9 cellular contexts compared by ENCODE assay signal in genomic region chr10:6279540-6280267, GRCh38.
DNase-seq lines count a peak whose midpoint lies in the region; ATAC-seq, FAIRE-seq and TF ChIP-seq lines count a peak whose summit lies in the region.
"Had no signal": no experiment of that assay in that cellular context is flagged by ENCODE, and none has a peak within 500 bp of the region (broad histone marks: within the 10 kb centered on the region; RNA-seq: fewer than 3 reads in every experiment).

No MANE protein-coding gene starts in this region.

- DNase-seq in left ventricle myocardium superior (no peak), left ventricle myocardium inferior (no peak), body of pancreas (peak; percentile 49 to 76 (median 64)), HepG2 (ENCODE audit: low spot score) (peak; percentile 97), UCSD-AML1 (lab: John Stamatoyannopoulos, UW; ENCODE audit: unreplicated experiment) (no peak), esophagus squamous epithelium (lab: John Stamatoyannopoulos, UW) (no peak), WERI-Rb-1 (no peak)
- DNase-seq: left cardiac atrium had no signal

- ATAC-seq in left ventricle myocardium superior (peak; percentile 26), body of pancreas (peak; percentile 88), HepG2 (peak; percentile 99), HG03439 (IDR thresholded peaks at IDR 0.05; ENCODE audit: unreplicated experiment) (no peak)

- FAIRE-seq in HepG2 (lab: Jason Lieb, UNC) = peak; percentile 100

- no peak for TF ChIP-seq RAD21 in HepG2 (CRISPR knock-in tag; IDR thresholded peaks at IDR 0.05)

- no peak overlapping the region for H2AFZ ChIP-seq in HepG2 (ENCODE audit: low read length)

- H3K4me3 ChIP-seq in left ventricle myocardium inferior = no peak overlapping the region
- no peak overlapping the region for H3K4me3 ChIP-seq in body of pancreas
- no peak overlapping the region for H3K4me3 ChIP-seq in HepG2 (replicated peaks in 1 of 3; ENCODE audit: insufficient read depth in 1 of 3, low read depth in 2 of 3, low read length in 3 of 3)
- H3K4me3 ChIP-seq in esophagus squamous epithelium = no peak overlapping the region
- H3K4me3 ChIP-seq in WERI-Rb-1 (ENCODE audit: low read depth, low read length) = no peak overlapping the region

- intact Hi-C loops in left ventricle myocardium superior (cut with micrococcal nuclease) (no loop called here), left ventricle myocardium inferior (cut with micrococcal nuclease) (no loop called here), body of pancreas (cut with DNase I) (no loop called here), HepG2 (cut with micrococcal nuclease; ENCODE audit: unreplicated experiment) (loop anchor here (5.0 to 10.0 kb wide), 2 partner anchors 77 to 125 kb away; partner anchors contain the start of gene PFKFB3), esophagus squamous epithelium (cut with DNase I) (no loop called here)

- peak in 1 of 2 experiments; percentile 85; a peak in 2 of 4 replicates for TF ChIP-seq EP300 in HepG2 (IDR thresholded peaks at IDR 0.05; ENCODE audit: low read depth in 2 of 2, low read length in 2 of 2)
- TF ChIP-seq EP300 in HepG2 (CRISPR knock-in tag; IDR thresholded peaks at IDR 0.05; ENCODE audit: borderline replicate concordance) = peak; percentile 73; the same call in 1 of the 2 replicates

- POLR2A ChIA-PET in HepG2 (lab: Yijun Ruan, JAX) = interaction anchor here (0.9 kb wide), 1 partner anchor 77 kb away, joined by 3 read pairs; the partner anchor contains the start of gene PFKFB3

- in situ Hi-C loops in HepG2 (cut with HindIII; ENCODE audit: extremely low pct_ligation_motif_present, low pct_unique_long_range_greater_than_20kb) = no loop called here

- H3K27me3 ChIP-seq in left ventricle myocardium inferior (ENCODE audit: low read depth) (no peaks in the 10 kb centered on the region), body of pancreas (no peaks in the 10 kb centered on the region), HepG2 (ENCODE audit: control insufficient read depth in 1 of 2, insufficient read depth in 2 of 2, low read length in 2 of 2) (no peaks in the 10 kb centered on the region), esophagus squamous epithelium (no peaks in the 10 kb centered on the region), WERI-Rb-1 (ENCODE audit: insufficient read depth, low read depth, severe bottlenecking) (peaks cover 6% of the 10 kb centered on the region)

- no peaks in the 10 kb centered on the region for H3K79me2 ChIP-seq in HepG2 (ENCODE audit: insufficient read depth, low read length)

- H3K9me3 ChIP-seq in left ventricle myocardium inferior (replicated peaks) (no peaks in the 10 kb centered on the region), body of pancreas (no peaks in the 10 kb centered on the region), HepG2 (ENCODE audit: low read length) (no peaks in the 10 kb centered on the region), esophagus squamous epithelium (no peaks in the 10 kb centered on the region), WERI-Rb-1 (ENCODE audit: severe bottlenecking) (no peaks in the 10 kb centered on the region)

- H3K4me2 ChIP-seq in HepG2 (ENCODE audit: low read depth, low read length) = peak overlapping the region; percentile 40

- no peak for TF ChIP-seq CTCF in left ventricle myocardium inferior (IDR thresholded peaks at IDR 0.05; ENCODE audit: borderline replicate concordance)
- TF ChIP-seq CTCF in body of pancreas (IDR thresholded peaks at IDR 0.05) = no peak
- peak; percentile 7; the same call in 1 of the 2 replicates for TF ChIP-seq CTCF in HepG2 (CRISPR knock-in tag; IDR thresholded peaks at IDR 0.05)
- TF ChIP-seq CTCF in esophagus squamous epithelium (IDR thresholded peaks at IDR 0.05) = no peak
- no peak for TF ChIP-seq CTCF in WERI-Rb-1 (IDR thresholded peaks at IDR 0.05; ENCODE audit: low read depth, low read length)

- CTCF ChIA-PET in HepG2 (lab: Yijun Ruan, JAX; ENCODE audit: low intra/inter-chr PET ratio, low total read pairs) = no interaction called here

- peaks cover 12% of the 10 kb centered on the region for H3K4me1 ChIP-seq in left ventricle myocardium inferior
- peaks cover 17% of the 10 kb centered on the region for H3K4me1 ChIP-seq in body of pancreas
- peaks cover 39% of the 10 kb centered on the region for H3K4me1 ChIP-seq in HepG2 (ENCODE audit: insufficient read depth, low read length)
- H3K4me1 ChIP-seq in esophagus squamous epithelium = peaks cover 4 to 14% (median 9%) of the 10 kb centered on the region in 3 donors

- H3K27ac ChIP-seq in left ventricle myocardium inferior (replicated peaks) (no peak overlapping the region), body of pancreas (peak overlapping the region; percentile 57 to 77 (median 72)), HepG2 (ENCODE audit: extremely low read length, insufficient read depth, low read length) (peak overlapping the region; percentile 19), esophagus squamous epithelium (no peak overlapping the region), WERI-Rb-1 (no peak overlapping the region)

- H4K20me1 ChIP-seq in HepG2 (ENCODE audit: insufficient read depth, low read length) = no peaks in the 10 kb centered on the region

- 56 to 61% methylated on average over 15 of the region's 15 CpGs for WGBS in body of pancreas, 2 donors
- 48% methylated on average over 13 of the region's 15 CpGs for WGBS in HepG2 (ENCODE audit: low lambda C conversion rate)
- WGBS in esophagus squamous epithelium, 2 donors = 73 to 76% methylated on average over 14 to 15 of the region's 15 CpGs

- H3K36me3 ChIP-seq in left ventricle myocardium inferior (no peaks in the 10 kb centered on the region), body of pancreas (replicated peaks in 1 of 2; ENCODE audit: insufficient read depth in 1 of 2, low read depth in 2 of 2) (no peaks in the 10 kb centered on the region), HepG2 (replicated peaks in 1 of 2; ENCODE audit: control insufficient read depth in 1 of 2, insufficient read depth in 2 of 2, low read length in 2 of 2) (no peaks in the 10 kb centered on the region), esophagus squamous epithelium (no peaks in the 10 kb centered on the region), WERI-Rb-1 (no peaks in the 10 kb centered on the region)

- TF ChIP-seq POLR2A in body of pancreas (IDR thresholded peaks at IDR 0.05) = no peak
- no peak for TF ChIP-seq POLR2A in HepG2 (IDR thresholded peaks at IDR 0.05; ENCODE audit: insufficient read depth in 1 of 2, low read depth in 2 of 2, low read length in 2 of 2)
- no peak for TF ChIP-seq POLR2A in esophagus squamous epithelium (IDR thresholded peaks at IDR 0.05)

- BruUV-seq in HepG2 (replicated peaks; lab: Mats Ljungman, UMichigan) = no TSS peak

- no peak overlapping the region for H3K9ac ChIP-seq in HepG2 (ENCODE audit: insufficient read depth, low read depth, low read length)

TF ChIP-seq in HepG2, 621 proteins besides CTCF, POLR2A, EP300 and RAD21 (continues in another document):
- TF ChIP-seq ZNF687 (CRISPR knock-in tag; IDR thresholded peaks at IDR 0.05) (peak; percentile 29; the same call in 1 of the 2 replicates), MLXIP (CRISPR knock-in tag; IDR thresholded peaks at IDR 0.05; ENCODE audit: borderline replicate concordance) (no peak), ZNF317 (CRISPR knock-in tag; IDR thresholded peaks at IDR 0.05) (peak; percentile 67), IRF2 (CRISPR knock-in tag; IDR thresholded peaks at IDR 0.05) (peak; percentile 74)

Comparison
In these comparisons a context has a peak if more than half of its experiments do, and no peak if none do; other contexts are left out.
1. DNase-seq: peak in body of pancreas (4 of 4) and HepG2 (single experiment); none in left ventricle myocardium superior (single experiment), left ventricle myocardium inferior (single experiment), UCSD-AML1 (single experiment), esophagus squamous epithelium (single experiment) and WERI-Rb-1 (single experiment).
2. H3K27ac ChIP-seq: peak in body of pancreas (4 of 4) and HepG2 (single experiment); none in left ventricle myocardium inferior (single experiment), esophagus squamous epithelium (0 of 4) and WERI-Rb-1 (single experiment).